In genomic region chr15:67923647-67923971, GRCh38 we compare ENCODE assay signal across 2 cellular contexts.
TF ChIP-seq lines count a peak whose summit lies in the region.

No MANE protein-coding gene starts in this region.

TF ChIP-seq in K562, 482 proteins besides CTCF, POLR2A, EP300 and RAD21 (continued from another document):
- TF ChIP-seq CEBPG (CRISPR knock-in tag; IDR thresholded peaks at IDR 0.05) (no peak), CEBPG (tag; conservative IDR thresholded peaks at IDR 0.05 in 1 of 2, IDR thresholded peaks at IDR 0.05 in 1 of 2) (peak in 1 of 2 experiments; percentile 39; a peak in 2 of 4 replicates), MGA (IDR thresholded peaks at IDR 0.05) (0 out of 2 replicates have a peak, but pooled peaks have one; percentile 7), CEBPB (tag; IDR thresholded peaks at IDR 0.05) (peak; percentile 52; the same call in 1 of the 2 replicates)
- TF ChIP-seq, protein P1, sequence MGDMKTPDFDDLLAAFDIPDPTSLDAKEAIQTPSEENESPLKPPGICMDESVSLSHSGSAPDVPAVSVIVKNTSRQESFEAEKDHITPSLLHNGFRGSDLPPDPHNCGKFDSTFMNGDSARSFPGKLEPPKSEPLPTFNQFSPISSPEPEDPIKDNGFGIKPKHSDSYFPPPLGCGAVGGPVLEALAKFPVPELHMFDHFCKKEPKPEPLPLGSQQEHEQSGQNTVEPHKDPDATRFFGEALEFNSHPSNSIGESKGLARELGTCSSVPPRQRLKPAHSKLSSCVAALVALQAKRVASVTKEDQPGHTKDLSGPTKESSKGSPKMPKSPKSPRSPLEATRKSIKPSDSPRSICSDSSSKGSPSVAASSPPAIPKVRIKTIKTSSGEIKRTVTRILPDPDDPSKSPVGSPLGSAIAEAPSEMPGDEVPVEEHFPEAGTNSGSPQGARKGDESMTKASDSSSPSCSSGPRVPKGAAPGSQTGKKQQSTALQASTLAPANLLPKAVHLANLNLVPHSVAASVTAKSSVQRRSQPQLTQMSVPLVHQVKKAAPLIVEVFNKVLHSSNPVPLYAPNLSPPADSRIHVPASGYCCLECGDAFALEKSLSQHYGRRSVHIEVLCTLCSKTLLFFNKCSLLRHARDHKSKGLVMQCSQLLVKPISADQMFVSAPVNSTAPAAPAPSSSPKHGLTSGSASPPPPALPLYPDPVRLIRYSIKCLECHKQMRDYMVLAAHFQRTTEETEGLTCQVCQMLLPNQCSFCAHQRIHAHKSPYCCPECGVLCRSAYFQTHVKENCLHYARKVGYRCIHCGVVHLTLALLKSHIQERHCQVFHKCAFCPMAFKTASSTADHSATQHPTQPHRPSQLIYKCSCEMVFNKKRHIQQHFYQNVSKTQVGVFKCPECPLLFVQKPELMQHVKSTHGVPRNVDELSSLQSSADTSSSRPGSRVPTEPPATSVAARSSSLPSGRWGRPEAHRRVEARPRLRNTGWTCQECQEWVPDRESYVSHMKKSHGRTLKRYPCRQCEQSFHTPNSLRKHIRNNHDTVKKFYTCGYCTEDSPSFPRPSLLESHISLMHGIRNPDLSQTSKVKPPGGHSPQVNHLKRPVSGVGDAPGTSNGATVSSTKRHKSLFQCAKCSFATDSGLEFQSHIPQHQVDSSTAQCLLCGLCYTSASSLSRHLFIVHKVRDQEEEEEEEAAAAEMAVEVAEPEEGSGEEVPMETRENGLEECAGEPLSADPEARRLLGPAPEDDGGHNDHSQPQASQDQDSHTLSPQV (IDR thresholded peaks at IDR 0.05): 0 out of 2 replicates have a peak, but pooled peaks have one; percentile 29

TF ChIP-seq in SK-N-SH treated with all-trans-retinoic acid at 6 μM for 48 hours, 23 proteins besides CTCF, POLR2A, EP300 and RAD21 (continued from another document):
- TF ChIP-seq, protein P2, sequence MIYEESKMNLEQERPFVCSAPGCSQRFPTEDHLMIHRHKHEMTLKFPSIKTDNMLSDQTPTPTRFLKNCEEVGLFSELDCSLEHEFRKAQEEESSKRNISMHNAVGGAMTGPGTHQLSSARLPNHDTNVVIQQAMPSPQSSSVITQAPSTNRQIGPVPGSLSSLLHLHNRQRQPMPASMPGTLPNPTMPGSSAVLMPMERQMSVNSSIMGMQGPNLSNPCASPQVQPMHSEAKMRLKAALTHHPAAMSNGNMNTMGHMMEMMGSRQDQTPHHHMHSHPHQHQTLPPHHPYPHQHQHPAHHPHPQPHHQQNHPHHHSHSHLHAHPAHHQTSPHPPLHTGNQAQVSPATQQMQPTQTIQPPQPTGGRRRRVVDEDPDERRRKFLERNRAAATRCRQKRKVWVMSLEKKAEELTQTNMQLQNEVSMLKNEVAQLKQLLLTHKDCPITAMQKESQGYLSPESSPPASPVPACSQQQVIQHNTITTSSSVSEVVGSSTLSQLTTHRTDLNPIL (CRISPR knock-in tag; IDR thresholded peaks at IDR 0.05; ENCODE audit: low read depth): no peak
- no peak for TF ChIP-seq ZNF70 (CRISPR knock-in tag; IDR thresholded peaks at IDR 0.05)
- TF ChIP-seq, protein P3, sequence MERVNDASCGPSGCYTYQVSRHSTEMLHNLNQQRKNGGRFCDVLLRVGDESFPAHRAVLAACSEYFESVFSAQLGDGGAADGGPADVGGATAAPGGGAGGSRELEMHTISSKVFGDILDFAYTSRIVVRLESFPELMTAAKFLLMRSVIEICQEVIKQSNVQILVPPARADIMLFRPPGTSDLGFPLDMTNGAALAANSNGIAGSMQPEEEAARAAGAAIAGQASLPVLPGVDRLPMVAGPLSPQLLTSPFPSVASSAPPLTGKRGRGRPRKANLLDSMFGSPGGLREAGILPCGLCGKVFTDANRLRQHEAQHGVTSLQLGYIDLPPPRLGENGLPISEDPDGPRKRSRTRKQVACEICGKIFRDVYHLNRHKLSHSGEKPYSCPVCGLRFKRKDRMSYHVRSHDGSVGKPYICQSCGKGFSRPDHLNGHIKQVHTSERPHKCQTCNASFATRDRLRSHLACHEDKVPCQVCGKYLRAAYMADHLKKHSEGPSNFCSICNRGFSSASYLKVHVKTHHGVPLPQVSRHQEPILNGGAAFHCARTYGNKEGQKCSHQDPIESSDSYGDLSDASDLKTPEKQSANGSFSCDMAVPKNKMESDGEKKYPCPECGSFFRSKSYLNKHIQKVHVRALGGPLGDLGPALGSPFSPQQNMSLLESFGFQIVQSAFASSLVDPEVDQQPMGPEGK (CRISPR knock-in tag; IDR thresholded peaks at IDR 0.05; ENCODE audit: borderline replicate concordance): no peak
